In genomic region chr5:34190466-34190865, GRCh38 we compare ENCODE assay signal across 8 cellular contexts.
DNase-seq lines count a peak whose midpoint lies in the region; ATAC-seq and TF ChIP-seq lines count a peak whose summit lies in the region.
"Not testable (repeated sequence)": the region's sequence is repeated elsewhere in the genome, so short reads cannot be mapped to it uniquely, and the experiment has no call there.

No MANE protein-coding gene starts in this region.

- TF ChIP-seq CTCF in heart right ventricle (IDR thresholded peaks at IDR 0.05); lower leg skin (IDR thresholded peaks at IDR 0.05); tibial artery (IDR thresholded peaks at IDR 0.05): not testable (repeated sequence)

- peak; percentile 10 for DNase-seq in EL
- DNase-seq in T-helper 1 cell = peak in 4 of 5 donors; percentile 1 to 49 (median 18)
- peak; percentile 27 for DNase-seq in activated naive CD4-positive, alpha-beta T cell treated with anti-CD3 and anti-CD28 coated beads, Interleukin-2, amount 10 ng/mL, durations not matched to agents 7 days and 5 days
- peak in 2 of 3 experiments; percentile 21 for DNase-seq in effector memory CD8-positive, alpha-beta T cell
- DNase-seq in heart right ventricle = peak; percentile 24 to 47
- peak; percentile 33 to 95 for DNase-seq in lower leg skin (ENCODE audit: low spot score in 2 of 2)
- peak; percentile 5 for DNase-seq in pons (ENCODE audit: low spot score)
- peak; percentile 30 to 69 for DNase-seq in tibial artery

- H3K4me1 ChIP-seq in heart right ventricle, tibial artery: not testable (repeated sequence)

- not testable (repeated sequence) for H3K36me3 Mint-ChIP-seq in activated naive CD4-positive, alpha-beta T cell treated with anti-CD3 and anti-CD28 coated beads, Interleukin-2, amount 10 ng/mL, durations not matched to agents 7 days and 5 days
- peaks cover 10% of the 10 kb centered on the region for H3K36me3 Mint-ChIP-seq in effector memory CD8-positive, alpha-beta T cell (ENCODE audit: insufficient read depth)

- H3K27ac Mint-ChIP-seq in activated naive CD4-positive, alpha-beta T cell treated with anti-CD3 and anti-CD28 coated beads, Interleukin-2, amount 10 ng/mL, durations not matched to agents 7 days and 5 days = not testable (repeated sequence)
- peak overlapping the region in 1 of 2 donors; percentile 1 for H3K27ac Mint-ChIP-seq in effector memory CD8-positive, alpha-beta T cell

- not testable (repeated sequence) for H3K9me3 ChIP-seq in heart right ventricle, tibial artery

- not testable (repeated sequence) for H3K4me3 ChIP-seq in heart right ventricle; lower leg skin (ENCODE audit: low read depth, poor library complexity, severe bottlenecking); tibial artery

- not testable (repeated sequence) for H3K27ac ChIP-seq in heart right ventricle, tibial artery

- TF ChIP-seq POLR2A in lower leg skin (IDR thresholded peaks at IDR 0.05) = not testable (repeated sequence)

- 94 to 96% methylated on average over 14 of the region's 16 CpGs for WGBS in heart right ventricle, 2 donors
- 95 to 96% methylated on average over 16 of the region's 16 CpGs for whole genome bisulfite sequencing in lower leg skin, 2 donors

- H3K27me3 ChIP-seq in heart right ventricle, tibial artery: not testable (repeated sequence)

- CTCF ChIA-PET in activated naive CD4-positive, alpha-beta T cell treated with anti-CD3 and anti-CD28 coated beads, Interleukin-2, amount 10 ng/mL, durations not matched to agents 7 days and 5 days (lab: Charles Lee) = not testable (repeated sequence)

- ATAC-seq in effector memory CD8-positive, alpha-beta T cell (replicated peaks); heart right ventricle: not testable (repeated sequence)

- H3K36me3 ChIP-seq in heart right ventricle = peaks cover 0 to 37% (median 10%) of the 10 kb centered on the region in 9 donors
- peaks cover 0 to 44% (median 28%) of the 10 kb centered on the region in 3 donors for H3K36me3 ChIP-seq in tibial artery

- not testable (repeated sequence) for H3K27me3 Mint-ChIP-seq in activated naive CD4-positive, alpha-beta T cell treated with anti-CD3 and anti-CD28 coated beads, Interleukin-2, amount 10 ng/mL, durations not matched to agents 7 days and 5 days; effector memory CD8-positive, alpha-beta T cell

- H3K9me3 Mint-ChIP-seq in activated naive CD4-positive, alpha-beta T cell treated with anti-CD3 and anti-CD28 coated beads, Interleukin-2, amount 10 ng/mL, durations not matched to agents 7 days and 5 days; effector memory CD8-positive, alpha-beta T cell: not testable (repeated sequence)

- H3K4me3 Mint-ChIP-seq in activated naive CD4-positive, alpha-beta T cell treated with anti-CD3 and anti-CD28 coated beads, Interleukin-2, amount 10 ng/mL, durations not matched to agents 7 days and 5 days; effector memory CD8-positive, alpha-beta T cell: not testable (repeated sequence)

- intact Hi-C loops in heart right ventricle (cut with DNase I); lower leg skin (cut with DNase I; ENCODE audit: low total_unique reads); tibial artery (cut with DNase I; ENCODE audit: low total_unique reads): not testable (repeated sequence)

- H3K4me1 Mint-ChIP-seq in activated naive CD4-positive, alpha-beta T cell treated with anti-CD3 and anti-CD28 coated beads, Interleukin-2, amount 10 ng/mL, durations not matched to agents 7 days and 5 days = not testable (repeated sequence)
- H3K4me1 Mint-ChIP-seq in effector memory CD8-positive, alpha-beta T cell (ENCODE audit: low read depth in 2 of 2) = peaks cover 25 to 31% of the 10 kb centered on the region in 2 donors

Comparison
In these comparisons a context has a peak if more than half of its experiments do, and no peak if none do; other contexts are left out.
1. DNase-seq: peak in every context shown above with its lines; median percentile 64 in lower leg skin; 50 in tibial artery; 36 in heart right ventricle; 27 in activated naive CD4-positive, alpha-beta T cell treated with anti-CD3 and anti-CD28 coated beads, Interleukin-2, amount 10 ng/mL, durations not matched to agents 7 days and 5 days; 21 in effector memory CD8-positive, alpha-beta T cell; 18 in T-helper 1 cell; 10 in EL; 5 in pons.